24 cellular contexts compared by ENCODE assay signal in genomic region chr6:126181173-126181741, GRCh38.
DNase-seq lines count a peak whose midpoint lies in the region; ATAC-seq, FAIRE-seq and TF ChIP-seq lines count a peak whose summit lies in the region.
"Had no signal": no experiment of that assay in that cellular context is flagged by ENCODE, and none has a peak within 500 bp of the region (broad histone marks: within the 10 kb centered on the region; RNA-seq: fewer than 3 reads in every experiment).

No MANE protein-coding gene starts in this region.

- H3K27ac ChIP-seq in A549 (peak overlapping the region in 1 of 2 experiments; percentile 22; a peak in 1 of 6 replicates), HUES64 (ENCODE audit: low read depth, low read length) (peak overlapping the region; percentile 84), H1 (ENCODE audit: low read depth, low read length) (peak overlapping the region; percentile 76; the same call in 1 of the 2 replicates), mesendoderm (ENCODE audit: low read depth, low read length) (no peak overlapping the region)
- H3K27ac ChIP-seq: BLaER1, KMS-11, parathyroid adenoma, spleen had no signal

- CTCF ChIA-PET in A549 (lab: Yijun Ruan, JAX) (no interaction called here), H1 (lab: Charles Lee; ENCODE audit: partially characterized antibody) (no interaction called here)

- H4K5ac ChIP-seq in H1 (ENCODE audit: insufficient read length, low read depth, low read length), result peak overlapping the region; percentile 89
- H4K5ac ChIP-seq in mesendoderm (ENCODE audit: low read length), result no peak overlapping the region

- H3K9ac ChIP-seq in HUES64 (ENCODE audit: low read depth, low read length) (peak overlapping the region; percentile 40; the same call in 1 of the 2 replicates), H1 (replicated peaks in 1 of 4; ENCODE audit: extremely low read depth in 1 of 4, low read depth in 3 of 4, low read length in 3 of 4) (no peak overlapping the region), mesendoderm (ENCODE audit: low read length) (no peak overlapping the region)
- H3K9ac ChIP-seq: BLaER1, KMS-11, parathyroid adenoma had no signal

- no peak for FAIRE-seq in A549 (lab: Jason Lieb, UNC)
- peak; percentile 74 for FAIRE-seq in H1 (lab: Jason Lieb, UNC)
- FAIRE-seq: D721Med, urothelium cell line had no signal

- ATAC-seq in A549 (no peak), HG02678 (IDR thresholded peaks at IDR 0.05; ENCODE audit: unreplicated experiment) (no peak), GM18867 (IDR thresholded peaks at IDR 0.05; ENCODE audit: unreplicated experiment) (no peak), sciatic nerve (no peak)
- ATAC-seq: naive thymus-derived CD8-positive, alpha-beta T cell had no signal

- intact Hi-C loops in sciatic nerve (cut with DNase I), result no loop called here

- no peak overlapping the region for H3K56ac ChIP-seq in H1 (replicated peaks; ENCODE audit: insufficient read length, low read depth, low read length)
- no peak overlapping the region for H3K56ac ChIP-seq in mesendoderm (ENCODE audit: low read length)

- H3K79me1 ChIP-seq in H1 (ENCODE audit: low read depth, low read length) (no peaks in the 10 kb centered on the region), mesendoderm (ENCODE audit: low read length) (no peaks in the 10 kb centered on the region)

- no peaks in the 10 kb centered on the region for H4K20me1 ChIP-seq in H1 (replicated peaks in 1 of 2; ENCODE audit: control insufficient read depth in 1 of 2, insufficient read depth in 2 of 2, low read length in 2 of 2)
- H4K20me1 ChIP-seq: BLaER1 had no signal

- POLR2A ChIA-PET in A549 (lab: Yijun Ruan, JAX), result no interaction called here
- POLR2A ChIA-PET in H1 (lab: Charles Lee; ENCODE audit: partially characterized antibody), result no interaction called here

- TF ChIP-seq RAD21 in A549 (conservative IDR thresholded peaks at IDR 0.05 in 1 of 2, IDR thresholded peaks at IDR 0.05 in 1 of 2) (no peak), H1 (IDR thresholded peaks at IDR 0.05 in 1 of 2, conservative IDR thresholded peaks at IDR 0.05 in 1 of 2; ENCODE audit: low read depth in 2 of 2, low read length in 2 of 2) (no peak)

- no peak for TF ChIP-seq EP300 in A549 (IDR thresholded peaks at IDR 0.05)
- peak in 1 of 2 experiments; percentile 89; a peak in 1 of 3 replicates for TF ChIP-seq EP300 in H1 (IDR thresholded peaks at IDR 0.05; ENCODE audit: borderline replicate concordance in 1 of 2, low read depth in 2 of 2, low read length in 2 of 2)

- H2AK5ac ChIP-seq in H1 (ENCODE audit: low read depth, low read length), result no peak overlapping the region
- H2AK5ac ChIP-seq in mesendoderm (ENCODE audit: low read length), result no peak overlapping the region

- H3K23me2 ChIP-seq in H1 (ENCODE audit: low read depth, low read length), result no peaks in the 10 kb centered on the region

- H4K8ac ChIP-seq in H1 (ENCODE audit: extremely low read depth, insufficient read depth, low read length) (no peak overlapping the region), mesendoderm (ENCODE audit: low read depth, low read length) (no peak overlapping the region)

- no peak overlapping the region for H3K4ac ChIP-seq in H1 (replicated peaks; ENCODE audit: insufficient read length, low read depth, low read length)
- H3K4ac ChIP-seq in mesendoderm (ENCODE audit: low read depth, low read length), result no peak overlapping the region

- no peak overlapping the region for H3K23ac ChIP-seq in H1 (ENCODE audit: insufficient read length)
- no peak overlapping the region for H3K23ac ChIP-seq in mesendoderm (ENCODE audit: low read length)

- H3K9me3 ChIP-seq in A549 (no peaks in the 10 kb centered on the region), HUES64 (ENCODE audit: insufficient read depth, low read depth, low read length) (no peaks in the 10 kb centered on the region), H1 (ENCODE audit: insufficient read depth in 2 of 2, low read depth in 1 of 2, low read length in 1 of 2) (no peaks in the 10 kb centered on the region)
- H3K9me3 ChIP-seq: BLaER1, spleen had no signal

- H3K14ac ChIP-seq in H1 (ENCODE audit: insufficient read length), result no peak overlapping the region

- no peak for DNase-seq in A549 (ENCODE audit: low read depth in 1 of 2, low spot score in 1 of 2)
- DNase-seq in H1 (ENCODE audit: low read depth in 1 of 2, low spot score in 2 of 2), result peak in 1 of 2 experiments; percentile 15
- DNase-seq in mesendoderm, result peak; percentile 86
- no peak for DNase-seq in sciatic nerve (ENCODE audit: low spot score)
- no peak for DNase-seq in NCI-H524 (lab: John Stamatoyannopoulos, UW)
- DNase-seq: 8988T; activated naive CD4-positive, alpha-beta T cell; activated T-cell treated with anti-CD3 and anti-CD28 coated beads for 4 hours; amniotic stem cell; glutamatergic neuron; kidney; naive thymus-derived CD8-positive, alpha-beta T cell; NCI-H1092; NCI-H524 treated with DMSO at 0.1 percent for 48 hours; spleen; stimulated activated CD4-positive, alpha-beta T cell treated with anti-CD3 and anti-CD28 coated beads, Interleukin-4, amount 100 ng/mL, for 4 hours had no signal

- H2BK12ac ChIP-seq in H1 (ENCODE audit: low read depth, low read length), result peak overlapping the region; percentile 35; the same call in 1 of the 2 replicates

- H3K4me2 ChIP-seq in A549, result peak overlapping the region; percentile 13; the same call in 1 of the 3 replicates
- peak overlapping the region; percentile 1 to 31; a peak in 2 of 4 replicates for H3K4me2 ChIP-seq in H1 (ENCODE audit: insufficient read depth in 1 of 2, low read depth in 2 of 2, low read length in 2 of 2)
- no peak overlapping the region for H3K4me2 ChIP-seq in mesendoderm (ENCODE audit: low read length)
- H3K4me2 ChIP-seq: BLaER1, KMS-11 had no signal

- no peak overlapping the region for H3K4me3 ChIP-seq in A549
- H3K4me3 ChIP-seq in HUES64 (ENCODE audit: low read length), result peak overlapping the region; percentile 1; the same call in 1 of the 2 replicates
- peak overlapping the region in 1 of 4 experiments; percentile 15; a peak in 1 of 8 replicates for H3K4me3 ChIP-seq in H1 (ENCODE audit: extremely low read depth in 1 of 4, insufficient read depth in 2 of 4, low read depth in 3 of 4, low read length in 4 of 4)
- no peak overlapping the region for H3K4me3 ChIP-seq in mesendoderm (ENCODE audit: low read length)
- H3K4me3 ChIP-seq: BLaER1, spleen had no signal

- H3K4me1 ChIP-seq in A549 (peaks cover 17% of the 10 kb centered on the region), HUES64 (ENCODE audit: insufficient read depth, low read length) (peaks cover 26% of the 10 kb centered on the region), H1 (replicated peaks in 1 of 4; ENCODE audit: control insufficient read depth in 3 of 4, insufficient read depth in 4 of 4, low read length in 3 of 4) (peaks cover 0 to 12% (median 7%) of the 10 kb centered on the region in 4 experiments; a peak in 5 of 7 replicates), mesendoderm (ENCODE audit: control insufficient read depth, low read depth, low read length) (no peaks in the 10 kb centered on the region)
- H3K4me1 ChIP-seq: BLaER1, parathyroid adenoma, spleen had no signal

- H2BK120ac ChIP-seq in H1 (replicated peaks; ENCODE audit: low read depth, low read length) (peak overlapping the region; percentile 73), mesendoderm (ENCODE audit: low read depth, low read length) (no peak overlapping the region)

- H4K91ac ChIP-seq in H1 (replicated peaks; ENCODE audit: insufficient read length, low read length), result no peak overlapping the region

- TF ChIP-seq POLR2A in A549 (IDR thresholded peaks at IDR 0.05; ENCODE audit: low read length), result no peak
- peak in 1 of 2 experiments; percentile 45; a peak in 1 of 3 replicates for TF ChIP-seq POLR2A in H1 (IDR thresholded peaks at IDR 0.05; ENCODE audit: control extremely low read depth in 1 of 2, low read depth in 2 of 2, low read length in 2 of 2)

- no peak overlapping the region for H2AFZ ChIP-seq in H1 (ENCODE audit: low read length)
- H2AFZ ChIP-seq: parathyroid adenoma had no signal

- H3K18ac ChIP-seq in H1 (ENCODE audit: extremely low read depth, low read length) (no peak overlapping the region; the same call in 1 of the 2 replicates), mesendoderm (ENCODE audit: low read length) (no peak overlapping the region)

- H2BK20ac ChIP-seq in H1 (ENCODE audit: low read length), result no peak overlapping the region

- H2BK5ac ChIP-seq in H1 (ENCODE audit: low read depth, low read length) (no peak overlapping the region), mesendoderm (ENCODE audit: low read length) (no peak overlapping the region)

- H3K27me3 ChIP-seq in HUES64 (ENCODE audit: insufficient read depth, low read length) (no peaks in the 10 kb centered on the region), H1 (replicated peaks in 1 of 4; ENCODE audit: control insufficient read depth in 3 of 4, extremely low read depth in 1 of 4, insufficient read depth in 3 of 4, low read length in 3 of 4) (no peaks in the 10 kb centered on the region), mesendoderm (ENCODE audit: insufficient read depth, low read length, poor library complexity) (no peaks in the 10 kb centered on the region)
- H3K27me3 ChIP-seq: BLaER1, spleen had no signal

- H3K36me3 ChIP-seq in HUES64 (ENCODE audit: insufficient read depth, low read length) (no peaks in the 10 kb centered on the region), H1 (ENCODE audit: control insufficient read depth in 2 of 4, insufficient read depth in 4 of 4, low read length in 3 of 4) (no peaks in the 10 kb centered on the region; a peak in 1 of 8 replicates), mesendoderm (ENCODE audit: control insufficient read depth, insufficient read depth, low read length) (no peaks in the 10 kb centered on the region)
- H3K36me3 ChIP-seq: BLaER1, spleen had no signal

- TF ChIP-seq CTCF in A549 (IDR thresholded peaks at IDR 0.05) (no peak), H1 (IDR thresholded peaks at IDR 0.05; ENCODE audit: control extremely low read depth in 1 of 3, insufficient read depth in 1 of 3, low read depth in 1 of 3, low read length in 3 of 3) (no peak)

- no peaks in the 10 kb centered on the region for H3K79me2 ChIP-seq in H1 (ENCODE audit: control insufficient read depth in 1 of 2, insufficient read depth in 2 of 2, low read length in 2 of 2)
- H3K79me2 ChIP-seq in mesendoderm (ENCODE audit: control insufficient read depth, insufficient read depth, low read length), result no peaks in the 10 kb centered on the region
- H3K79me2 ChIP-seq: parathyroid adenoma had no signal

- H2BK15ac ChIP-seq in H1 (ENCODE audit: low read length), result no peak overlapping the region
- no peak overlapping the region for H2BK15ac ChIP-seq in mesendoderm (replicated peaks; ENCODE audit: low read depth)

TF ChIP-seq in H1, 55 proteins besides CTCF, POLR2A, EP300 and RAD21 (continues in another document):
- TF ChIP-seq POLR2AphosphoS5 (IDR thresholded peaks at IDR 0.05; ENCODE audit: low read depth, low read length) (no peak), RNF2 (IDR thresholded peaks at IDR 0.05; ENCODE audit: borderline replicate concordance, low read depth, low read length, missing control alignments, poor library complexity, severe bottlenecking) (no peak), EGR1 (IDR thresholded peaks at IDR 0.05; ENCODE audit: borderline replicate concordance, low read depth, low read length) (no peak), CEBPB (IDR thresholded peaks at IDR 0.05; ENCODE audit: low read depth, low read length) (no peak), TAF7 (optimal IDR thresholded peaks at IDR 0.05; ENCODE audit: borderline replicate concordance, low read depth, low read length) (no peak), ASH2L (IDR thresholded peaks at IDR 0.05; ENCODE audit: low read length) (peak; percentile 88)
